Comparison of ENCODE assay signal across 8 cellular contexts in genomic region chr3:169966951-169967915, GRCh38. TPM values are rescaled to one million over a fixed set of nuclear protein-coding genes. Genes with fewer than 3 reads are reported as not detected.
A peak's percentile ranks its signal among the peaks of the same experiment; 100 is the strongest.
DNase-seq lines count a peak whose midpoint lies in the region; ATAC-seq and TF ChIP-seq lines count a peak whose summit lies in the region.

No MANE protein-coding gene starts in this region.

- CTCF ChIA-PET in activated B cell treated with CpG ODN at 0.5 μM for 24 hours (lab: Charles Lee): interaction anchor here (0.8 to 9.3 kb wide), 13 partner anchors 10 to 204 kb away, joined by 3 to 127 read pairs (median 7); no protein-coding TSS in a partner anchor

- H3K27ac ChIP-seq in coronary artery (peak overlapping the region; percentile 94 to 96), layer of hippocampus (ENCODE audit: low read depth, low read length) (peak overlapping the region; percentile 71)

- H3K4me3 Mint-ChIP-seq in activated B cell treated with CpG ODN at 0.5 μM for 24 hours: peak overlapping the region; percentile 99

- peak overlapping the region; percentile 99 for H3K27ac Mint-ChIP-seq in activated B cell treated with CpG ODN at 0.5 μM for 24 hours

- peak overlapping the region; percentile 85 for H3K4me3 ChIP-seq in coronary artery

- no peak for TF ChIP-seq CTCF in activated B cell treated with CpG ODN at 0.5 μM for 24 hours (IDR thresholded peaks at IDR 0.05)
- no peak for TF ChIP-seq CTCF in coronary artery (IDR thresholded peaks at IDR 0.05)

- POLR2A ChIA-PET in activated B cell treated with CpG ODN at 0.5 μM for 24 hours (lab: Charles Lee): interaction anchor here (0.6 to 9.8 kb wide), 36 partner anchors 9 to 389 kb away, joined by 3 to 305 read pairs (median 5); partner anchors contain the start of genes ACTRT3, GPR160, LRRC34 and LRRIQ4

- no peaks in the 10 kb centered on the region for H3K27me3 Mint-ChIP-seq in activated B cell treated with CpG ODN at 0.5 μM for 24 hours

- intact Hi-C loops in activated B cell treated with CpG ODN at 0.5 μM for 24 hours (cut with micrococcal nuclease): loop anchor here (1.0 to 2.0 kb wide), 7 partner anchors 13 to 202 kb away; partner anchors contain the start of gene TERC

- peaks cover 89% of the 10 kb centered on the region for H3K4me1 Mint-ChIP-seq in activated B cell treated with CpG ODN at 0.5 μM for 24 hours

- peak; percentile 85 for DNase-seq in NCI-H2107 (lab: John Stamatoyannopoulos, UW)
- no peak for DNase-seq in NCI-H2107 treated with DMSO at 0.1 percent for 48 hours (lab: John Stamatoyannopoulos, UW; ENCODE audit: unreplicated experiment)
- DNase-seq in NCI-H1092 treated with DMSO at 0.1 percent for 48 hours (lab: John Stamatoyannopoulos, UW): peak; percentile 87
- no peak for DNase-seq in activated B cell treated with CpG ODN at 0.5 μM for 24 hours
- no peak for DNase-seq in coronary artery (ENCODE audit: low spot score)
- peak; percentile 20 to 29 for DNase-seq in stimulated activated CD4-positive, alpha-beta T cell treated with anti-CD3 and anti-CD28 coated beads, Interleukin-15, amount 100 ng/mL, for 48 hours (ENCODE audit: low read depth in 2 of 2)

- H3K27me3 ChIP-seq in layer of hippocampus (ENCODE audit: control insufficient read depth, insufficient read depth, low read length): no peaks in the 10 kb centered on the region

- peaks cover 46% of the 10 kb centered on the region for H3K36me3 Mint-ChIP-seq in activated B cell treated with CpG ODN at 0.5 μM for 24 hours (ENCODE audit: low read depth)

- ATAC-seq in HG02642 (IDR thresholded peaks at IDR 0.05; ENCODE audit: poor library complexity, unreplicated experiment) (peak; percentile 39), activated B cell treated with CpG ODN at 0.5 μM for 24 hours (ENCODE audit: low read depth) (peak; percentile 58)

- peaks cover 4% of the 10 kb centered on the region for H3K9me3 Mint-ChIP-seq in activated B cell treated with CpG ODN at 0.5 μM for 24 hours

RNA-seq across cellular contexts. Expression of gene SEC62, which starts 0.6 kb away (rescaled TPM):
- total RNA-seq in activated B cell treated with CpG ODN at 0.5 μM for 24 hours: 140 and 165 TPM in 2 replicates

RNA-seq across cellular contexts. Expression of gene SAMD7, which starts 55.9 kb away (rescaled TPM):
- 0.20 TPM in 1 of 2 replicates, not detected in the other for total RNA-seq in activated B cell treated with CpG ODN at 0.5 μM for 24 hours

Comparison
In these comparisons a context has a peak if more than half of its experiments do, and no peak if none do; other contexts are left out.
1. DNase-seq: peak in NCI-H2107 (single experiment), NCI-H1092 treated with DMSO at 0.1 percent for 48 hours (single experiment) and stimulated activated CD4-positive, alpha-beta T cell treated with anti-CD3 and anti-CD28 coated beads, Interleukin-15, amount 100 ng/mL, for 48 hours (2 of 2); none in NCI-H2107 treated with DMSO at 0.1 percent for 48 hours (single experiment), activated B cell treated with CpG ODN at 0.5 μM for 24 hours (single experiment) and coronary artery (single experiment).